15 cellular contexts compared by ENCODE assay signal in genomic region chr5:142317673-142318261, GRCh38. TPM values are rescaled to one million over a fixed set of nuclear protein-coding genes. Genes with fewer than 3 reads are reported as not detected.
DNase-seq lines count a peak whose midpoint lies in the region; ATAC-seq, FAIRE-seq and TF ChIP-seq lines count a peak whose summit lies in the region.
"Had no signal": no experiment of that assay in that cellular context is flagged by ENCODE, and none has a peak within 500 bp of the region (broad histone marks: within the 10 kb centered on the region; RNA-seq: fewer than 3 reads in every experiment).

No MANE protein-coding gene starts in this region.

- in situ Hi-C loops in GM13977 (cut with MboI; ENCODE audit: low pct_unique_long_range_greater_than_20kb, low sequenced_read_pairs, unreplicated experiment), result no loop called here

- intact Hi-C loops in left cardiac atrium (cut with DNase I), result loop anchor here in 1 of 2 donors (5.0 kb wide), 1 partner anchor 230 kb away; no protein-coding TSS in a partner anchor

- H3K79me2 ChIP-seq in astrocyte (ENCODE audit: insufficient read depth, low read length), result peaks cover 100% of the 10 kb centered on the region

- no peaks in the 10 kb centered on the region for H3K27me3 ChIP-seq in astrocyte (ENCODE audit: insufficient read depth, low read length)
- H3K27me3 ChIP-seq in subcutaneous abdominal adipose tissue (ENCODE audit: control insufficient read depth in 5 of 5, insufficient read depth in 4 of 5, low read length in 5 of 5), result peaks cover 0 to 5% (median 0%) of the 10 kb centered on the region in 5 donors

- H3K4me1 ChIP-seq in astrocyte (ENCODE audit: insufficient read depth, low read length), result peaks cover 69% of the 10 kb centered on the region
- H3K4me1 ChIP-seq in subcutaneous abdominal adipose tissue (ENCODE audit: control insufficient read depth in 5 of 5, insufficient read depth in 5 of 5, low read length in 5 of 5), result peaks cover 41 to 98% (median 96%) of the 10 kb centered on the region in 5 donors

- no peak overlapping the region for H3K27ac Mint-ChIP-seq in astrocyte (ENCODE audit: unreplicated experiment)
- H3K27ac Mint-ChIP-seq: activated CD8-positive, alpha-beta memory T cell treated with anti-CD3 and anti-CD28 coated beads, Interleukin-2, amount 10 ng/mL, durations not matched to agents 7 days and 5 days; activated naive CD8-positive, alpha-beta T cell treated with anti-CD3 and anti-CD28 coated beads, Interleukin-2, amount 10 ng/mL, durations not matched to agents 7 days and 5 days had no signal

- H3K9ac ChIP-seq in astrocyte (ENCODE audit: low read length) (no peak overlapping the region), subcutaneous abdominal adipose tissue (ENCODE audit: low read length in 5 of 5) (no peak overlapping the region)

- H3K4me3 ChIP-seq in astrocyte (ENCODE audit: insufficient read depth, low read depth, low read length) (no peak overlapping the region), subcutaneous abdominal adipose tissue (ENCODE audit: low read depth in 1 of 5, low read length in 5 of 5) (no peak overlapping the region)

- no peaks in the 10 kb centered on the region for H3K9me3 ChIP-seq in astrocyte (ENCODE audit: insufficient read depth, low read depth, low read length)
- H3K9me3 ChIP-seq in subcutaneous abdominal adipose tissue (ENCODE audit: control insufficient read depth in 5 of 5, low read length in 5 of 5), result no peaks in the 10 kb centered on the region

- no peak overlapping the region for H3K4me3 Mint-ChIP-seq in astrocyte (ENCODE audit: unreplicated experiment)
- H3K4me3 Mint-ChIP-seq: activated CD8-positive, alpha-beta memory T cell treated with anti-CD3 and anti-CD28 coated beads, Interleukin-2, amount 10 ng/mL, durations not matched to agents 7 days and 5 days; activated naive CD8-positive, alpha-beta T cell treated with anti-CD3 and anti-CD28 coated beads, Interleukin-2, amount 10 ng/mL, durations not matched to agents 7 days and 5 days; natural killer cell treated with Interleukin-12 subunit alpha and Interleukin-12 subunit beta and Interleukin-15 and Interleukin-18, amount 100 ng/mL, for 72 hours had no signal

- DNase-seq in GM13977 (ENCODE audit: low spot score) (no peak), astrocyte (ENCODE audit: low read depth) (no peak), left cardiac atrium (peak; percentile 38), caudate nucleus (lab: John Stamatoyannopoulos, UW) (no peak)
- DNase-seq in effector CD8-positive, alpha-beta T cell (lab: John Stamatoyannopoulos, UW), result no peak
- DNase-seq: activated CD8-positive, alpha-beta memory T cell treated with anti-CD3 and anti-CD28 coated beads, Interleukin-2, amount 10 ng/mL, durations not matched to agents 7 days and 5 days; activated naive CD8-positive, alpha-beta T cell treated with anti-CD3 and anti-CD28 coated beads, Interleukin-2, amount 10 ng/mL, durations not matched to agents 7 days and 5 days; MM.1S; OCI-M1; stimulated activated CD4-positive, alpha-beta T cell treated with anti-CD3 and anti-CD28 coated beads, Interleukin-12 subunit alpha, Interleukin-12 subunit beta, amount 100 ng/mL, for 4 hours had no signal

- H3K27ac ChIP-seq in astrocyte (ENCODE audit: low read depth, low read length) (no peak overlapping the region), subcutaneous abdominal adipose tissue (ENCODE audit: low read depth, low read length) (peak overlapping the region; percentile 47), caudate nucleus (ENCODE audit: low read depth, low read length) (no peak overlapping the region)

- TF ChIP-seq CTCF in GM13977 (IDR thresholded peaks at IDR 0.05; ENCODE audit: extremely low read depth, insufficient read depth, missing control alignments), result peak; percentile 22
- TF ChIP-seq CTCF in astrocyte (IDR thresholded peaks at IDR 0.05; ENCODE audit: insufficient read depth, low read depth, low read length), result peak; percentile 21

- H3K4me1 Mint-ChIP-seq in astrocyte (ENCODE audit: low read depth, unreplicated experiment), result peaks cover 49% of the 10 kb centered on the region

- H4K20me1 ChIP-seq in astrocyte (ENCODE audit: insufficient read depth, low read length), result peaks cover 98% of the 10 kb centered on the region

- no peak overlapping the region for H3K4me2 ChIP-seq in astrocyte (ENCODE audit: low read length)

- H3K36me3 ChIP-seq in astrocyte (ENCODE audit: insufficient read depth, low read length), result peaks cover 33% of the 10 kb centered on the region
- H3K36me3 ChIP-seq in subcutaneous abdominal adipose tissue (ENCODE audit: control insufficient read depth in 5 of 5, insufficient read depth in 5 of 5, low read length in 5 of 5), result peaks cover 0 to 18% (median 17%) of the 10 kb centered on the region in 5 donors

- peaks cover 6% of the 10 kb centered on the region for H3K36me3 Mint-ChIP-seq in astrocyte (ENCODE audit: low read depth, unreplicated experiment)
- H3K36me3 Mint-ChIP-seq: activated CD8-positive, alpha-beta memory T cell treated with anti-CD3 and anti-CD28 coated beads, Interleukin-2, amount 10 ng/mL, durations not matched to agents 7 days and 5 days; natural killer cell treated with Interleukin-12 subunit alpha and Interleukin-12 subunit beta and Interleukin-15 and Interleukin-18, amount 100 ng/mL, for 72 hours had no signal

- peak in 1 of 2 donors; percentile 17 for ATAC-seq in left cardiac atrium
- no peak for ATAC-seq in HG03521 (IDR thresholded peaks at IDR 0.05; ENCODE audit: unreplicated experiment)
- ATAC-seq: activated CD8-positive, alpha-beta memory T cell treated with anti-CD3 and anti-CD28 coated beads, Interleukin-2, amount 10 ng/mL, durations not matched to agents 7 days and 5 days; natural killer cell treated with Interleukin-12 subunit alpha and Interleukin-12 subunit beta and Interleukin-15 and Interleukin-18, amount 100 ng/mL, for 72 hours had no signal

- H3K9me3 Mint-ChIP-seq in astrocyte (ENCODE audit: unreplicated experiment), result no peaks in the 10 kb centered on the region
- H3K9me3 Mint-ChIP-seq: activated naive CD8-positive, alpha-beta T cell treated with anti-CD3 and anti-CD28 coated beads, Interleukin-2, amount 10 ng/mL, durations not matched to agents 7 days and 5 days; natural killer cell treated with Interleukin-12 subunit alpha and Interleukin-12 subunit beta and Interleukin-15 and Interleukin-18, amount 100 ng/mL, for 72 hours had no signal

- FAIRE-seq in astrocyte (lab: Jason Lieb, UNC), result no peak
- FAIRE-seq: endometrium, GM12891 had no signal

- no peak overlapping the region for H2AFZ ChIP-seq in astrocyte (ENCODE audit: low read depth, low read length)

- no peaks in the 10 kb centered on the region for H3K27me3 Mint-ChIP-seq in astrocyte (ENCODE audit: low read depth, unreplicated experiment)

RNA-seq across cellular contexts. Expression of gene SPRY4, which starts 7.1 kb away (rescaled TPM):
- total RNA-seq in astrocyte (19.4 and 23.4 TPM in 2 replicates), left cardiac atrium (10 to 100 TPM; 13.3 to 30.6 TPM)
